ENCODE assay signal across 10 cellular contexts in genomic region chr7:77455334-77455733, GRCh38. TPM values are rescaled to one million over a fixed set of nuclear protein-coding genes. Genes with fewer than 3 reads are reported as not detected.
DNase-seq lines count a peak whose midpoint lies in the region; ATAC-seq and TF ChIP-seq lines count a peak whose summit lies in the region.
"Had no signal": no experiment of that assay in that cellular context is flagged by ENCODE, and none has a peak within 500 bp of the region (broad histone marks: within the 10 kb centered on the region; RNA-seq: fewer than 3 reads in every experiment).

No MANE protein-coding gene starts in this region.

- H3K27ac ChIP-seq in RWPE2 (ENCODE audit: poor library complexity, severe bottlenecking), result no peak overlapping the region
- H3K27ac ChIP-seq in fibroblast of lung (ENCODE audit: insufficient read depth, low read length), result no peak overlapping the region

- no peak overlapping the region for H3K4me3 ChIP-seq in RWPE2 (ENCODE audit: severe bottlenecking)
- H3K4me3 ChIP-seq in fibroblast of lung (replicated peaks in 1 of 4; ENCODE audit: control extremely low read depth in 1 of 4, insufficient read depth in 1 of 4, low read depth in 3 of 4, low read length in 4 of 4), result no peak overlapping the region

- no peak for TF ChIP-seq CTCF in RWPE2 (IDR thresholded peaks at IDR 0.05; ENCODE audit: poor library complexity, severe bottlenecking)
- no peak for TF ChIP-seq CTCF in fibroblast of lung (conservative IDR thresholded peaks at IDR 0.05 in 1 of 2, IDR thresholded peaks at IDR 0.05 in 1 of 2; ENCODE audit: low read depth in 1 of 2, low read length in 2 of 2)

- H3K4me1 ChIP-seq in RWPE2 (ENCODE audit: insufficient read depth, poor library complexity, severe bottlenecking) (peaks cover 19% of the 10 kb centered on the region), fibroblast of lung (ENCODE audit: control insufficient read depth, extremely low read depth, insufficient read depth, low read length) (peaks cover 8% of the 10 kb centered on the region)

- ATAC-seq in RWPE2 (ENCODE audit: low read depth) (peak; percentile 96), GM21717 (IDR thresholded peaks at IDR 0.05; ENCODE audit: unreplicated experiment) (no peak), HG03378 (IDR thresholded peaks at IDR 0.05; ENCODE audit: unreplicated experiment) (no peak)
- ATAC-seq in activated CD4-positive, CD25-positive, alpha-beta regulatory T cell treated with anti-CD3 and anti-CD28 coated beads, Interleukin-2, amount 50 U/mL, for 24 hours, result no peak
- ATAC-seq: activated naive CD4-positive, alpha-beta T cell treated with anti-CD3 and anti-CD28 coated beads, Interleukin-2, amount 50 U/mL, for 72 hours had no signal

- H3K36me3 ChIP-seq in RWPE2 (ENCODE audit: low read depth) (no peaks in the 10 kb centered on the region), fibroblast of lung (ENCODE audit: control insufficient read depth, insufficient read depth, low read length) (no peaks in the 10 kb centered on the region)

- H3K9ac ChIP-seq in fibroblast of lung (ENCODE audit: insufficient read depth, low read length), result no peak overlapping the region

- H3K27me3 ChIP-seq in RWPE2 (ENCODE audit: insufficient read depth, poor library complexity, severe bottlenecking), result no peaks in the 10 kb centered on the region
- H3K27me3 ChIP-seq in fibroblast of lung (ENCODE audit: control insufficient read depth, insufficient read depth, low read length), result no peaks in the 10 kb centered on the region

- no peaks in the 10 kb centered on the region for H4K20me1 ChIP-seq in fibroblast of lung (ENCODE audit: control insufficient read depth, extremely low read depth, insufficient read depth, low read length)

- no peak overlapping the region for H3K4me2 ChIP-seq in fibroblast of lung (ENCODE audit: extremely low read depth, insufficient read depth, low read length)

- DNase-seq in COLO668 (lab: John Stamatoyannopoulos, UW; ENCODE audit: unreplicated experiment) (peak; percentile 53), RWPE2 (ENCODE audit: low spot score) (peak; percentile 71), fibroblast of lung (ENCODE audit: low read depth in 2 of 2) (peak; percentile 88 to 95), occipital lobe (lab: John Stamatoyannopoulos, UW) (peak; percentile 47), ecto neural progenitor cell (ENCODE audit: low spot score) (no peak)
- DNase-seq: NCI-H2081 had no signal

- H2AFZ ChIP-seq in fibroblast of lung (ENCODE audit: low read length), result no peak overlapping the region

- H3K9me3 ChIP-seq in RWPE2 (ENCODE audit: severe bottlenecking), result no peaks in the 10 kb centered on the region
- no peaks in the 10 kb centered on the region for H3K9me3 ChIP-seq in fibroblast of lung (ENCODE audit: control insufficient read depth, insufficient read depth, low read depth, low read length)

- no peaks in the 10 kb centered on the region for H3K79me2 ChIP-seq in fibroblast of lung (ENCODE audit: control insufficient read depth, insufficient read depth, low read length)

RNA-seq across cellular contexts. Expression of gene GSAP, which starts 39.2 kb away (rescaled TPM):
- 10.3 and 21.5 TPM in 2 replicates for total RNA-seq in fibroblast of lung
- 4.4 and 4.9 TPM in 2 replicates for polyA plus RNA-seq in fibroblast of lung
- 2.4 TPM in 2 replicates for polyA plus RNA-seq in fibroblast of lung (2012)
- polyA minus RNA-seq in fibroblast of lung (ENCODE audit: low replicate concordance), result 1.5 and 1.8 TPM in 2 replicates
- 12.6 TPM for total RNA-seq in occipital lobe
